1 cellular context compared by ENCODE assay signal in genomic region chr11:35359321-35360058, GRCh38.
A peak's percentile ranks its signal among the peaks of the same experiment; 100 is the strongest.
TF ChIP-seq lines count a peak whose summit lies in the region.

No MANE protein-coding gene starts in this region.

TF ChIP-seq in HepG2, 621 proteins besides CTCF, POLR2A, EP300 and RAD21 (continued from another document and continues in another):
- TF ChIP-seq POLR2AphosphoS5 (IDR thresholded peaks at IDR 0.05; ENCODE audit: low read depth, low read length) = peak; percentile 29; the same call in 1 of the 2 replicates
- TF ChIP-seq ZNF556 (CRISPR knock-in tag; IDR thresholded peaks at IDR 0.05; ENCODE audit: borderline replicate concordance) = no peak
- peak; percentile 18; the same call in 1 of the 2 replicates for TF ChIP-seq ETV5 (CRISPR knock-in tag; IDR thresholded peaks at IDR 0.05; ENCODE audit: borderline replicate concordance)
- TF ChIP-seq KDM5A (IDR thresholded peaks at IDR 0.05; ENCODE audit: borderline replicate concordance, low read length) = peak; percentile 36; the same call in 1 of the 2 replicates
- no peak for TF ChIP-seq SRF (IDR thresholded peaks at IDR 0.05; ENCODE audit: low read depth, low read length)
- TF ChIP-seq ZNF121 (CRISPR knock-in tag; IDR thresholded peaks at IDR 0.05) = no peak
- no peak for TF ChIP-seq ZNF333 (CRISPR knock-in tag; IDR thresholded peaks at IDR 0.05; ENCODE audit: borderline replicate concordance)
- TF ChIP-seq CREM (IDR thresholded peaks at IDR 0.05) = peak; percentile 48
- TF ChIP-seq CREM (CRISPR knock-in tag; IDR thresholded peaks at IDR 0.05) = no peak
- TF ChIP-seq NR2F1 (CRISPR knock-in tag; IDR thresholded peaks at IDR 0.05) = peak; percentile 51 to 56; a peak in 3 of 4 replicates
- TF ChIP-seq MATR3 (CRISPR knock-in tag; IDR thresholded peaks at IDR 0.05) = no peak
- peak; percentile 40 for TF ChIP-seq AHDC1 (CRISPR knock-in tag; IDR thresholded peaks at IDR 0.05; ENCODE audit: borderline replicate concordance)
- TF ChIP-seq ZSCAN21 (CRISPR knock-in tag; IDR thresholded peaks at IDR 0.05; ENCODE audit: borderline replicate concordance) = 0 out of 2 replicates have a peak, but pooled peaks have one; percentile 16
- peak; percentile 74 for TF ChIP-seq FOSL2 (CRISPR knock-in tag; IDR thresholded peaks at IDR 0.05)
- 0 out of 2 replicates have a peak, but pooled peaks have one; percentile 24 for TF ChIP-seq GATAD1 (CRISPR knock-in tag; IDR thresholded peaks at IDR 0.05)
- peak; percentile 54; the same call in 1 of the 2 replicates for TF ChIP-seq TFE3 (CRISPR knock-in tag; IDR thresholded peaks at IDR 0.05)
- TF ChIP-seq ZSCAN25 (CRISPR knock-in tag; IDR thresholded peaks at IDR 0.05) = no peak
- TF ChIP-seq ZNF652 (CRISPR knock-in tag; IDR thresholded peaks at IDR 0.05; ENCODE audit: borderline replicate concordance, low read depth) = peak; percentile 25; the same call in 1 of the 2 replicates
- TF ChIP-seq CEBPB (IDR thresholded peaks at IDR 0.05; ENCODE audit: borderline replicate concordance, low read depth, low read length) = peak; percentile 91
- peak; percentile 73; the same call in 1 of the 2 replicates for TF ChIP-seq FOXK1 (CRISPR knock-in tag; IDR thresholded peaks at IDR 0.05; ENCODE audit: borderline replicate concordance, low read depth)
- peak; percentile 89 for TF ChIP-seq ARID5B (CRISPR knock-in tag; IDR thresholded peaks at IDR 0.05)
- TF ChIP-seq ARID3A (IDR thresholded peaks at IDR 0.05; ENCODE audit: low read depth, low read length) = peak; percentile 80
- no peak for TF ChIP-seq ZNF572 (CRISPR knock-in tag; IDR thresholded peaks at IDR 0.05)
- TF ChIP-seq KAT8 (CRISPR knock-in tag; IDR thresholded peaks at IDR 0.05) = peak; percentile 35; the same call in 1 of the 2 replicates
- peak; percentile 19; the same call in 1 of the 2 replicates for TF ChIP-seq GATA4 (IDR thresholded peaks at IDR 0.05; ENCODE audit: borderline replicate concordance, low read depth)
- peak; percentile 52; the same call in 1 of the 2 replicates for TF ChIP-seq FOXO1 (CRISPR knock-in tag; IDR thresholded peaks at IDR 0.05)
- TF ChIP-seq MED1 (CRISPR knock-in tag; IDR thresholded peaks at IDR 0.05) = peak; percentile 80
- TF ChIP-seq ZNF776 (CRISPR knock-in tag; IDR thresholded peaks at IDR 0.05) = no peak
- TF ChIP-seq ZNF276 (CRISPR knock-in tag; IDR thresholded peaks at IDR 0.05; ENCODE audit: low read depth) = no peak; the same call in 1 of the 2 replicates
- peak; percentile 24; the same call in 1 of the 2 replicates for TF ChIP-seq NFIC (IDR thresholded peaks at IDR 0.05; ENCODE audit: low read length)
- peak; percentile 65 for TF ChIP-seq POGZ (CRISPR knock-in tag; IDR thresholded peaks at IDR 0.05)
- TF ChIP-seq ZNF292 (CRISPR knock-in tag; IDR thresholded peaks at IDR 0.05; ENCODE audit: borderline replicate concordance, low read depth) = peak; percentile 39; the same call in 1 of the 2 replicates
- no peak for TF ChIP-seq ZNF570 (CRISPR knock-in tag; IDR thresholded peaks at IDR 0.05; ENCODE audit: borderline replicate concordance)
- peak; percentile 82 for TF ChIP-seq MEIS2 (CRISPR knock-in tag; IDR thresholded peaks at IDR 0.05)
- peak; percentile 66; the same call in 1 of the 2 replicates for TF ChIP-seq THRA (CRISPR knock-in tag; IDR thresholded peaks at IDR 0.05; ENCODE audit: borderline replicate concordance)
- peak; percentile 75 for TF ChIP-seq FOXP4 (CRISPR knock-in tag; IDR thresholded peaks at IDR 0.05)
- TF ChIP-seq TEF (CRISPR knock-in tag; IDR thresholded peaks at IDR 0.05) = peak; percentile 20; the same call in 1 of the 2 replicates
- TF ChIP-seq ZNF773 (CRISPR knock-in tag; IDR thresholded peaks at IDR 0.05; ENCODE audit: borderline replicate concordance) = no peak
